8 cellular contexts compared by ENCODE assay signal in genomic region chr1:40257688-40258444, GRCh38. TPM values are rescaled to one million over a fixed set of nuclear protein-coding genes. Genes with fewer than 3 reads are reported as not detected.
DNase-seq lines count a peak whose midpoint lies in the region; ATAC-seq and TF ChIP-seq lines count a peak whose summit lies in the region.

Gene ZMPSTE24, plus strand, starts transcription at chr1:40258236. Its CDS starts 36 bp downstream, at chr1:40258272.

- H4K12ac ChIP-seq in trophoblast cell (ENCODE audit: low read depth, low read length): peak within 1 kb of the TSS; percentile 66

- in situ Hi-C loops in transverse colon (cut with MboI; ENCODE audit: low pct_ligation_motif_present in 1 of 4, low pct_unique_long_range_greater_than_20kb in 1 of 4, low sequenced_read_pairs in 3 of 4): no loop called here

- peak within 1 kb of the TSS; percentile 63 for H3K14ac ChIP-seq in trophoblast cell (ENCODE audit: low read length)

- H3K9me3 ChIP-seq in trophoblast cell (ENCODE audit: insufficient read depth, low read depth, low read length) (no peaks in the 10 kb centered on the region), transverse colon (no peaks in the 10 kb centered on the region)

- H3K9ac ChIP-seq in trophoblast cell (ENCODE audit: low read length): peak within 1 kb of the TSS; percentile 99

- peak within 1 kb of the TSS; percentile 21 for H2BK120ac ChIP-seq in trophoblast cell (ENCODE audit: insufficient read depth, low read length, poor library complexity)

- 0 to 1% (median 0%) methylated on average over 48 of the region's 48 CpGs for WGBS in adipose tissue, 3 donors
- no CpG with 5 or more reads among the region's 48 CpGs for WGBS in trophoblast cell (ENCODE audit: extremely low coverage, insufficient coverage, insufficient read length)
- 0% methylated on average over 5 to 48 of the region's 48 CpGs for WGBS in transverse colon (ENCODE audit: low coverage in 1 of 2), 2 donors

- H2BK5ac ChIP-seq in trophoblast cell (ENCODE audit: low read depth, low read length, poor library complexity): peak within 1 kb of the TSS; percentile 60

- DNase-seq in NCI-H1436 treated with DMSO at 0.1 percent for 48 hours (lab: John Stamatoyannopoulos, UW) (peak; percentile 80), T-cell (peak; percentile 90 to 98 (median 97)), cardiac septum (ENCODE audit: low spot score) (peak; percentile 98), trophoblast cell (peak; percentile 94 to 97), transverse colon (peak; percentile 96)

- TF ChIP-seq CTCF in GM12875 (IDR thresholded peaks at IDR 0.05; ENCODE audit: borderline replicate concordance, insufficient read depth, low read depth, low read length) (no peak), transverse colon (IDR thresholded peaks at IDR 0.05) (peak in 1 of 5 experiments; percentile 5)

- peaks cover 29% of the 10 kb centered on the region for H3K36me3 Mint-ChIP-seq in T-cell

- H2AFZ ChIP-seq in trophoblast cell (ENCODE audit: insufficient read depth, low read length, poor library complexity): peak within 1 kb of the TSS; percentile 85

- H2BK12ac ChIP-seq in trophoblast cell (ENCODE audit: low read length): no peak within 1 kb of the TSS

- peaks cover 13% of the 10 kb centered on the region in 2 experiments for H3K36me3 ChIP-seq in trophoblast cell (ENCODE audit: control insufficient read depth in 1 of 2, insufficient read depth in 2 of 2, low read length in 2 of 2)
- H3K36me3 ChIP-seq in transverse colon: peaks cover 0 to 22% (median 10%) of the 10 kb centered on the region in 4 donors

- peaks cover 7% of the 10 kb centered on the region for H3K79me2 ChIP-seq in trophoblast cell (ENCODE audit: control insufficient read depth, insufficient read depth, low read length, poor library complexity)

- TF ChIP-seq POLR2A in transverse colon (IDR thresholded peaks at IDR 0.05): peak; percentile 63

- intact Hi-C loops in cardiac septum (cut with DNase I): loop anchor here (1.0 kb wide), 1 partner anchor 97 kb away; the partner anchor contains the start of gene RLF
- intact Hi-C loops in transverse colon (cut with DNase I; ENCODE audit: low total_unique reads): no loop called here

- CTCF ChIA-PET in T-cell (lab: Charles Lee): interaction anchor here in 1 of 2 donors (0.7 to 3.3 kb wide), 3 partner anchors 17 to 103 kb away, joined by 6 to 18 read pairs (median 7); no protein-coding TSS in a partner anchor

- H3K4me1 ChIP-seq in trophoblast cell (ENCODE audit: control insufficient read depth in 1 of 2, insufficient read depth in 2 of 2, low read length in 2 of 2) (no peaks in the 10 kb centered on the region), transverse colon (peaks cover 6 to 31% (median 22%) of the 10 kb centered on the region in 4 donors)

- ATAC-seq in HG02798 (IDR thresholded peaks at IDR 0.05; ENCODE audit: poor library complexity, unreplicated experiment): peak; percentile 95
- ATAC-seq in T-cell (replicated peaks in 1 of 4): peak; percentile 96 to 97 (median 97)

- peak within 1 kb of the TSS; percentile 94 for H3K27ac ChIP-seq in adipose tissue (ENCODE audit: low read depth, low read length)
- H3K27ac ChIP-seq in trophoblast cell (ENCODE audit: low read depth, low read length): peak within 1 kb of the TSS; percentile 93
- peak within 1 kb of the TSS; percentile 91 to 96 (median 96) for H3K27ac ChIP-seq in transverse colon

- no peak within 1 kb of the TSS for H3K23ac ChIP-seq in trophoblast cell (ENCODE audit: low read length)

- H3K27me3 Mint-ChIP-seq in T-cell: no peaks in the 10 kb centered on the region

- TF ChIP-seq EP300 in transverse colon (IDR thresholded peaks at IDR 0.05; ENCODE audit: low read depth): no peak

- H3K4me3 Mint-ChIP-seq in T-cell: peak within 1 kb of the TSS; percentile 94 to 99 (median 98)

- peak within 1 kb of the TSS; percentile 96 for H4K8ac ChIP-seq in trophoblast cell (ENCODE audit: low read depth, low read length)

- POLR2A ChIA-PET in T-cell (lab: Charles Lee): interaction anchor here in 1 of 2 donors (1.0 kb wide), 1 partner anchor 17 kb away, joined by 12 read pairs; no protein-coding TSS in a partner anchor

- peak within 1 kb of the TSS; percentile 53 for H4K91ac ChIP-seq in trophoblast cell (ENCODE audit: low read depth, low read length)

- H3K4me1 Mint-ChIP-seq in T-cell: peaks cover 35 to 64% (median 59%) of the 10 kb centered on the region in 3 donors

- H3K4me3 ChIP-seq in GM12875 (ENCODE audit: low read depth, low read length) (peak within 1 kb of the TSS; percentile 86), trophoblast cell (ENCODE audit: low read depth, low read length) (peak within 1 kb of the TSS; percentile 96), transverse colon (peak within 1 kb of the TSS; percentile 49 to 87 (median 73))

- no peaks in the 10 kb centered on the region for H3K9me3 Mint-ChIP-seq in T-cell

- H3K79me1 ChIP-seq in trophoblast cell (ENCODE audit: low read length): peaks cover 9% of the 10 kb centered on the region

- H3K27me3 ChIP-seq in trophoblast cell (ENCODE audit: insufficient read depth, low read length) (no peaks in the 10 kb centered on the region), transverse colon (no peaks in the 10 kb centered on the region)

- H3K27ac Mint-ChIP-seq in T-cell: peak within 1 kb of the TSS; percentile 100

- H3K4ac ChIP-seq in trophoblast cell (ENCODE audit: low read depth, low read length): peak within 1 kb of the TSS; percentile 41

- no peak within 1 kb of the TSS for H2AK5ac ChIP-seq in trophoblast cell (ENCODE audit: low read length)

- peak within 1 kb of the TSS; percentile 62 for H3K4me2 ChIP-seq in trophoblast cell (ENCODE audit: low read length)

- H3K18ac ChIP-seq in trophoblast cell (ENCODE audit: low read length): peak within 1 kb of the TSS; percentile 60

RNA-seq across cellular contexts. Expression of gene ZMPSTE24, which starts in this region (rescaled TPM):
- total RNA-seq in T-cell: 10 to 100 TPM; 12.4 to 16.9 (median 15.2) TPM
- polyA plus RNA-seq in adipose tissue: 10 to 100 TPM; 10.3 to 16.2 (median 14.7) TPM
- total RNA-seq in cardiac septum: 24.8 TPM
- 36.9 and 39.4 TPM in 2 replicates for polyA plus RNA-seq in trophoblast cell (2013)
- total RNA-seq in transverse colon: 10 to 100 TPM in 2 of 4 donors, 1 to 10 TPM in 2; 3.4 to 40.8 (median 23.7) TPM

Comparison
In these comparisons a context has a peak if more than half of its experiments do, and no peak if none do; other contexts are left out.
1. Peak in every context shown above with its lines: DNase-seq, ATAC-seq, H3K4me3 ChIP-seq and H3K27ac ChIP-seq.